8 cellular contexts compared by ENCODE assay signal in the genomic region with DNA sequence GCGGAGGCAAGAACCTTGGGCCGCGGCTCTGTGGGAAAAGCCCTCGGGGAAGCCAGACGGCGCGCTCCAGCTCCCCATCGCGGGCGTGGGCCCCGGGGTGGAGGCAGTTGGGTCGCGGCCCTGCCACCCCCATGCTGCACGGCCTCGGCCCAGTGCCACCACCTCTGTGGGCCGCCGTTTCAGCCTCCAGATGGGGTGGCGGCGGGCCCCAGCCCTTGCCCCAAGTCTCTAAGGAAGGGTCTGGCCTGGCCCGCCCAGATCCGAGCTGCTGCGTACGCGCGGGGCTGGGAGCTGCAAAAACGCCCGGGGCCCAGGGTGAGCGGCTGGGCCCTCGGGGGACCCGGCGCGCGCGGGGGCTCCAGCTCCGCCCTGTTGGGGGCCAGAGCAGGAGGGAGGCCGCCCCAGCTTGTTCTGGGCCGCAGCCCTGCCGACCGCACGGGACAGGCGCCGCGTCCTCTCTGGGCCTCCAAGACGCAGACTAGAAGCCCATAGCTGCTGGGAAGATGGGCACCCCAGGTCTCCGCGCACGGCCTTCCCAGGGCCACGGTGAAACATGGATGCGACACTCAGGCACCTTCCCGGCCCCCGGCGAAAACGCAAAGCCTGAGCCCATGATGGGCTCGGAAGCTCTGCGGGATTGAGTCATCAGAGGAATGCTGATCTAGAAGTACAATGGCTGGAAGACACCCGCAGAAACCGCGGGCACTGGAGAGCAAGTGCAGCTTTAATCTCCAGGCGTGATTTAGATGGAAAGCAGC.
A peak's percentile ranks its signal among the peaks of the same experiment; 100 is the strongest.
DNase-seq lines count a peak whose midpoint lies in the region; ATAC-seq and TF ChIP-seq lines count a peak whose summit lies in the region.

No MANE protein-coding gene starts in this region.

- no peak for ATAC-seq in HG03139 (IDR thresholded peaks at IDR 0.05; ENCODE audit: unreplicated experiment)
- no peak for ATAC-seq in GM19397 (IDR thresholded peaks at IDR 0.05; ENCODE audit: unreplicated experiment)

- peak overlapping the region; percentile 94 for H2AFZ ChIP-seq in hepatocyte

- TF ChIP-seq CTCF in hepatocyte (IDR thresholded peaks at IDR 0.05; ENCODE audit: poor library complexity) (no peak), progenitor cell of endocrine pancreas (IDR thresholded peaks at IDR 0.05; ENCODE audit: unreplicated experiment) (no peak)

- peak; percentile 74 for DNase-seq in Daoy (ENCODE audit: low read depth)
- peak; percentile 54 for DNase-seq in astrocyte of the hippocampus (ENCODE audit: low read depth, low spot score)
- DNase-seq in hepatocyte (ENCODE audit: low spot score), result peak; percentile 28
- DNase-seq in progenitor cell of endocrine pancreas (ENCODE audit: low spot score, unreplicated experiment), result peak; percentile 15
- DNase-seq in activated CD4-positive, alpha-beta T cell treated with anti-CD3 and anti-CD28 coated beads for 4 hours, result no peak
- no peak for DNase-seq in Ammon's horn (ENCODE audit: low spot score)

- peak overlapping the region; percentile 91 for H3K4me2 ChIP-seq in hepatocyte

- H3K27ac ChIP-seq in hepatocyte, result no peak overlapping the region

- no peaks in the 10 kb centered on the region for H3K36me3 ChIP-seq in hepatocyte (replicated peaks; ENCODE audit: insufficient read depth, low read depth)

- H3K79me2 ChIP-seq in hepatocyte, result no peaks in the 10 kb centered on the region

- peaks cover 12% of the 10 kb centered on the region for H3K27me3 ChIP-seq in hepatocyte

- H3K9me3 Mint-ChIP-seq in progenitor cell of endocrine pancreas (ENCODE audit: low read depth), result peaks cover 5% of the 10 kb centered on the region

- H4K20me1 ChIP-seq in hepatocyte (ENCODE audit: insufficient read depth, poor library complexity, severe bottlenecking), result no peaks in the 10 kb centered on the region

- WGBS in hepatocyte (ENCODE audit: low lambda C conversion rate, missing lambda C conversion rate), result 9% methylated on average over 55 of the region's 59 CpGs

- no peaks in the 10 kb centered on the region for H3K9me3 ChIP-seq in hepatocyte (ENCODE audit: low read depth)

- H3K4me3 ChIP-seq in hepatocyte, result peak overlapping the region; percentile 68

- peaks cover 9% of the 10 kb centered on the region for H3K4me1 Mint-ChIP-seq in progenitor cell of endocrine pancreas (ENCODE audit: low read depth)

- H3K9me2 ChIP-seq in hepatocyte (replicated peaks; ENCODE audit: insufficient read depth), result no peaks in the 10 kb centered on the region

- peaks cover 16% of the 10 kb centered on the region for H3K4me1 ChIP-seq in hepatocyte (ENCODE audit: insufficient read depth)

- H3K4me3 Mint-ChIP-seq in progenitor cell of endocrine pancreas (ENCODE audit: low read depth), result peak overlapping the region; percentile 68

- H3K27ac Mint-ChIP-seq in progenitor cell of endocrine pancreas, result peak overlapping the region; percentile 71

- peaks cover 25% of the 10 kb centered on the region for H3K27me3 Mint-ChIP-seq in progenitor cell of endocrine pancreas

- H3K36me3 Mint-ChIP-seq in progenitor cell of endocrine pancreas (ENCODE audit: insufficient read depth), result no peaks in the 10 kb centered on the region

Comparison
In these comparisons a context has a peak if more than half of its experiments do, and no peak if none do; other contexts are left out.
1. DNase-seq: peak in Daoy (single experiment), astrocyte of the hippocampus (single experiment), hepatocyte (single experiment) and progenitor cell of endocrine pancreas (single experiment); none in activated CD4-positive, alpha-beta T cell treated with anti-CD3 and anti-CD28 coated beads for 4 hours (0 of 2) and Ammon's horn (single experiment).